1 cellular context compared by ENCODE assay signal in the genomic region with DNA sequence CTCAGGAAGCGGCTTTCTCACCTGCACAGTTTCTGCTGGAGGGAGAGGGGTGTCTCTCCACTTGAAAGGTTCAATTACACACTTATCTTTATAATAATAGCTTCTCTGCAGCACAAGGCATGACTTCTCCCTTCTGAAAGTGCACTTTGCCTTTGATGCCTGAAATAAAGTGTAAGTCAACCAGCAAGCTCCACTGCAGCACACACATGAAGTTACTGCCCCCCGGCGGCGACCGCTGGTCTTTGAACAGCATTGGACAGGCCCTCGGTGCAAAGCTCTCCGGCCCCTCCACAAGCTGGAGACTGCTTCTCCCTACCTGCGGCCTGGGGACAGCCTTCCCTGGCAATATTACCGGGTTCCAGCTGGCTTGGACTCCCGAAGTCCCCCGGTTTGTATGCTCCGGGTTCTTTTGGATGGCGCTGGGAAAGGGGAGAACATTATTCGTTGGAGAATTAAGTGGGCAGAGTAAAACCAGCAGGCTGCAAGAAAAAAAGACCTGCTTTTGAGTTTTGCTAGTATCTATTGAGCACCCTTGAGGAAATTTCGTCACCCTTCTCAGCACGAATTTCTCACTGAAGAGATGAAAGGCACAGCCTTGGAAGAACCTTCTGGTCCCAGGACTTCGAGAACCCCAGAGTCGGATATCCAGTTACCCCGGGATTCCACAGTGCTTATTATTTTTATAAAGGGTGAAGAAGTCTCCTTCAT.
TF ChIP-seq lines count a peak whose summit lies in the region.

No MANE protein-coding gene starts in this region.

TF ChIP-seq in HepG2, 621 proteins besides CTCF, POLR2A, EP300 and RAD21 (continued from another document and continues in another):
- TF ChIP-seq, protein P1, sequence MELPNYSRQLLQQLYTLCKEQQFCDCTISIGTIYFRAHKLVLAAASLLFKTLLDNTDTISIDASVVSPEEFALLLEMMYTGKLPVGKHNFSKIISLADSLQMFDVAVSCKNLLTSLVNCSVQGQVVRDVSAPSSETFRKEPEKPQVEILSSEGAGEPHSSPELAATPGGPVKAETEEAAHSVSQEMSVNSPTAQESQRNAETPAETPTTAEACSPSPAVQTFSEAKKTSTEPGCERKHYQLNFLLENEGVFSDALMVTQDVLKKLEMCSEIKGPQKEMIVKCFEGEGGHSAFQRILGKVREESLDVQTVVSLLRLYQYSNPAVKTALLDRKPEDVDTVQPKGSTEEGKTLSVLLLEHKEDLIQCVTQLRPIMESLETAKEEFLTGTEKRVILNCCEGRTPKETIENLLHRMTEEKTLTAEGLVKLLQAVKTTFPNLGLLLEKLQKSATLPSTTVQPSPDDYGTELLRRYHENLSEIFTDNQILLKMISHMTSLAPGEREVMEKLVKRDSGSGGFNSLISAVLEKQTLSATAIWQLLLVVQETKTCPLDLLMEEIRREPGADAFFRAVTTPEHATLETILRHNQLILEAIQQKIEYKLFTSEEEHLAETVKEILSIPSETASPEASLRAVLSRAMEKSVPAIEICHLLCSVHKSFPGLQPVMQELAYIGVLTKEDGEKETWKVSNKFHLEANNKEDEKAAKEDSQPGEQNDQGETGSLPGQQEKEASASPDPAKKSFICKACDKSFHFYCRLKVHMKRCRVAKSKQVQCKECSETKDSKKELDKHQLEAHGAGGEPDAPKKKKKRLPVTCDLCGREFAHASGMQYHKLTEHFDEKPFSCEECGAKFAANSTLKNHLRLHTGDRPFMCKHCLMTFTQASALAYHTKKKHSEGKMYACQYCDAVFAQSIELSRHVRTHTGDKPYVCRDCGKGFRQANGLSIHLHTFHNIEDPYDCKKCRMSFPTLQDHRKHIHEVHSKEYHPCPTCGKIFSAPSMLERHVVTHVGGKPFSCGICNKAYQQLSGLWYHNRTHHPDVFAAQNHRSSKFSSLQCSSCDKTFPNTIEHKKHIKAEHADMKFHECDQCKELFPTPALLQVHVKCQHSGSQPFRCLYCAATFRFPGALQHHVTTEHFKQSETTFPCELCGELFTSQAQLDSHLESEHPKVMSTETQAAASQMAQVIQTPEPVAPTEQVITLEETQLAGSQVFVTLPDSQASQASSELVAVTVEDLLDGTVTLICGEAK (IDR thresholded peaks at IDR 0.05), result no peak
- TF ChIP-seq, protein P1 (CRISPR knock-in tag; IDR thresholded peaks at IDR 0.05), result no peak
- TF ChIP-seq MZF1 (CRISPR knock-in tag; IDR thresholded peaks at IDR 0.05; ENCODE audit: borderline replicate concordance), result no peak
- TF ChIP-seq SCMH1 (CRISPR knock-in tag; IDR thresholded peaks at IDR 0.05; ENCODE audit: borderline replicate concordance), result no peak
- no peak for TF ChIP-seq MTA3 (CRISPR knock-in tag; IDR thresholded peaks at IDR 0.05)
- no peak for TF ChIP-seq HOXA9 (CRISPR knock-in tag; IDR thresholded peaks at IDR 0.05; ENCODE audit: borderline replicate concordance)
- TF ChIP-seq, protein P2, sequence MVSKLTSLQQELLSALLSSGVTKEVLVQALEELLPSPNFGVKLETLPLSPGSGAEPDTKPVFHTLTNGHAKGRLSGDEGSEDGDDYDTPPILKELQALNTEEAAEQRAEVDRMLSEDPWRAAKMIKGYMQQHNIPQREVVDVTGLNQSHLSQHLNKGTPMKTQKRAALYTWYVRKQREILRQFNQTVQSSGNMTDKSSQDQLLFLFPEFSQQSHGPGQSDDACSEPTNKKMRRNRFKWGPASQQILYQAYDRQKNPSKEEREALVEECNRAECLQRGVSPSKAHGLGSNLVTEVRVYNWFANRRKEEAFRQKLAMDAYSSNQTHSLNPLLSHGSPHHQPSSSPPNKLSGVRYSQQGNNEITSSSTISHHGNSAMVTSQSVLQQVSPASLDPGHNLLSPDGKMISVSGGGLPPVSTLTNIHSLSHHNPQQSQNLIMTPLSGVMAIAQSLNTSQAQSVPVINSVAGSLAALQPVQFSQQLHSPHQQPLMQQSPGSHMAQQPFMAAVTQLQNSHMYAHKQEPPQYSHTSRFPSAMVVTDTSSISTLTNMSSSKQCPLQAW (CRISPR knock-in tag; IDR thresholded peaks at IDR 0.05), result 0 out of 2 replicates have a peak, but pooled peaks have one; percentile 32
- no peak for TF ChIP-seq GATAD1 (CRISPR knock-in tag; IDR thresholded peaks at IDR 0.05)
- TF ChIP-seq AKAP8 (CRISPR knock-in tag; IDR thresholded peaks at IDR 0.05), result no peak
- TF ChIP-seq IRX3 (CRISPR knock-in tag; IDR thresholded peaks at IDR 0.05; ENCODE audit: borderline replicate concordance, low read depth), result no peak
- TF ChIP-seq, protein P3, sequence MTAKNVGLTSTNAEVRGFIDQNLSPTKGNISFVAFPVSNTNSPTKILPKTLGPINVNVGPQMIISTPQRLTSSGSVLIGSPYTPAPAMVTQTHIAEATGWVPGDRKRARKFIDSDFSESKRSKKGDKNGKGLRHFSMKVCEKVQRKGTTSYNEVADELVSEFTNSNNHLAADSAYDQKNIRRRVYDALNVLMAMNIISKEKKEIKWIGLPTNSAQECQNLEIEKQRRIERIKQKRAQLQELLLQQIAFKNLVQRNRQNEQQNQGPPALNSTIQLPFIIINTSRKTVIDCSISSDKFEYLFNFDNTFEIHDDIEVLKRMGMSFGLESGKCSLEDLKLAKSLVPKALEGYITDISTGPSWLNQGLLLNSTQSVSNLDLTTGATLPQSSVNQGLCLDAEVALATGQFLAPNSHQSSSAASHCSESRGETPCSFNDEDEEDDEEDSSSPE (CRISPR knock-in tag; IDR thresholded peaks at IDR 0.05), result no peak
- no peak for TF ChIP-seq NR2F1 (CRISPR knock-in tag; IDR thresholded peaks at IDR 0.05)
- no peak for TF ChIP-seq ATAD3A (CRISPR knock-in tag; IDR thresholded peaks at IDR 0.05)
- TF ChIP-seq, protein P4, sequence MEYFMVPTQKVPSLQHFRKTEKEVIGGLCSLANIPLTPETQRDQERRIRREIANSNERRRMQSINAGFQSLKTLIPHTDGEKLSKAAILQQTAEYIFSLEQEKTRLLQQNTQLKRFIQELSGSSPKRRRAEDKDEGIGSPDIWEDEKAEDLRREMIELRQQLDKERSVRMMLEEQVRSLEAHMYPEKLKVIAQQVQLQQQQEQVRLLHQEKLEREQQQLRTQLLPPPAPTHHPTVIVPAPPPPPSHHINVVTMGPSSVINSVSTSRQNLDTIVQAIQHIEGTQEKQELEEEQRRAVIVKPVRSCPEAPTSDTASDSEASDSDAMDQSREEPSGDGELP (IDR thresholded peaks at IDR 0.05; ENCODE audit: borderline replicate concordance, low read depth), result peak; percentile 26; the same call in 1 of the 2 replicates
- TF ChIP-seq, protein P5, sequence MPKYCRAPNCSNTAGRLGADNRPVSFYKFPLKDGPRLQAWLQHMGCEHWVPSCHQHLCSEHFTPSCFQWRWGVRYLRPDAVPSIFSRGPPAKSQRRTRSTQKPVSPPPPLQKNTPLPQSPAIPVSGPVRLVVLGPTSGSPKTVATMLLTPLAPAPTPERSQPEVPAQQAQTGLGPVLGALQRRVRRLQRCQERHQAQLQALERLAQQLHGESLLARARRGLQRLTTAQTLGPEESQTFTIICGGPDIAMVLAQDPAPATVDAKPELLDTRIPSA (CRISPR knock-in tag; IDR thresholded peaks at IDR 0.05; ENCODE audit: borderline replicate concordance), result no peak
- TF ChIP-seq, protein P6, sequence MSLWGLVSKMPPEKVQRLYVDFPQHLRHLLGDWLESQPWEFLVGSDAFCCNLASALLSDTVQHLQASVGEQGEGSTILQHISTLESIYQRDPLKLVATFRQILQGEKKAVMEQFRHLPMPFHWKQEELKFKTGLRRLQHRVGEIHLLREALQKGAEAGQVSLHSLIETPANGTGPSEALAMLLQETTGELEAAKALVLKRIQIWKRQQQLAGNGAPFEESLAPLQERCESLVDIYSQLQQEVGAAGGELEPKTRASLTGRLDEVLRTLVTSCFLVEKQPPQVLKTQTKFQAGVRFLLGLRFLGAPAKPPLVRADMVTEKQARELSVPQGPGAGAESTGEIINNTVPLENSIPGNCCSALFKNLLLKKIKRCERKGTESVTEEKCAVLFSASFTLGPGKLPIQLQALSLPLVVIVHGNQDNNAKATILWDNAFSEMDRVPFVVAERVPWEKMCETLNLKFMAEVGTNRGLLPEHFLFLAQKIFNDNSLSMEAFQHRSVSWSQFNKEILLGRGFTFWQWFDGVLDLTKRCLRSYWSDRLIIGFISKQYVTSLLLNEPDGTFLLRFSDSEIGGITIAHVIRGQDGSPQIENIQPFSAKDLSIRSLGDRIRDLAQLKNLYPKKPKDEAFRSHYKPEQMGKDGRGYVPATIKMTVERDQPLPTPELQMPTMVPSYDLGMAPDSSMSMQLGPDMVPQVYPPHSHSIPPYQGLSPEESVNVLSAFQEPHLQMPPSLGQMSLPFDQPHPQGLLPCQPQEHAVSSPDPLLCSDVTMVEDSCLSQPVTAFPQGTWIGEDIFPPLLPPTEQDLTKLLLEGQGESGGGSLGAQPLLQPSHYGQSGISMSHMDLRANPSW (CRISPR knock-in tag; IDR thresholded peaks at IDR 0.05; ENCODE audit: borderline replicate concordance), result no peak
- TF ChIP-seq ZNF232 (CRISPR knock-in tag; IDR thresholded peaks at IDR 0.05; ENCODE audit: borderline replicate concordance), result no peak
- peak; percentile 11; the same call in 1 of the 2 replicates for TF ChIP-seq ETV5 (CRISPR knock-in tag; IDR thresholded peaks at IDR 0.05; ENCODE audit: borderline replicate concordance)
- TF ChIP-seq KDM5B (CRISPR knock-in tag; IDR thresholded peaks at IDR 0.05; ENCODE audit: borderline replicate concordance), result no peak
- TF ChIP-seq, protein P7, sequence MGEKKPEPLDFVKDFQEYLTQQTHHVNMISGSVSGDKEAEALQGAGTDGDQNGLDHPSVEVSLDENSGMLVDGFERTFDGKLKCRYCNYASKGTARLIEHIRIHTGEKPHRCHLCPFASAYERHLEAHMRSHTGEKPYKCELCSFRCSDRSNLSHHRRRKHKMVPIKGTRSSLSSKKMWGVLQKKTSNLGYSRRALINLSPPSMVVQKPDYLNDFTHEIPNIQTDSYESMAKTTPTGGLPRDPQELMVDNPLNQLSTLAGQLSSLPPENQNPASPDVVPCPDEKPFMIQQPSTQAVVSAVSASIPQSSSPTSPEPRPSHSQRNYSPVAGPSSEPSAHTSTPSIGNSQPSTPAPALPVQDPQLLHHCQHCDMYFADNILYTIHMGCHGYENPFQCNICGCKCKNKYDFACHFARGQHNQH (CRISPR knock-in tag; IDR thresholded peaks at IDR 0.05), result 0 out of 2 replicates have a peak, but pooled peaks have one; percentile 27
- TF ChIP-seq ZNF788 (CRISPR knock-in tag; IDR thresholded peaks at IDR 0.05; ENCODE audit: borderline replicate concordance), result no peak
- no peak for TF ChIP-seq RFXANK (CRISPR knock-in tag; IDR thresholded peaks at IDR 0.05)
- TF ChIP-seq, protein P8, sequence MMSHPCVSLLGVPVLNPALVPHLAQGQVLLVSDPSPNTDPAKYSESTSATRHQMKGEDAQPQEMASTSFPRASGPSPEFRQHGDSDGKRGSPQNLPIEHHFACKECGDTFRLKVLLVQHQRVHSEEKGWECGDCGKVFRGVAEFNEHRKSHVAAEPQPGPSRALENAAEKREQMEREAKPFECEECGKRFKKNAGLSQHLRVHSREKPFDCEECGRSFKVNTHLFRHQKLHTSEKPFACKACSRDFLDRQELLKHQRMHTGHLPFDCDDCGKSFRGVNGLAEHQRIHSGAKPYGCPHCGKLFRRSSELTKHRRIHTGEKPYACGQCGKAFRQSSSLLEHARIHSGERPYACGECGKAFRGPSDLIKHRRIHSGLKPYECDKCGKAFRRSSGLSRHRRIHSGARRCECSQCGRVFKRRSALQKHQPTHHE (CRISPR knock-in tag; IDR thresholded peaks at IDR 0.05; ENCODE audit: borderline replicate concordance), result no peak
- no peak for TF ChIP-seq CAMTA2 (CRISPR knock-in tag; IDR thresholded peaks at IDR 0.05; ENCODE audit: borderline replicate concordance)
- TF ChIP-seq, protein P9, sequence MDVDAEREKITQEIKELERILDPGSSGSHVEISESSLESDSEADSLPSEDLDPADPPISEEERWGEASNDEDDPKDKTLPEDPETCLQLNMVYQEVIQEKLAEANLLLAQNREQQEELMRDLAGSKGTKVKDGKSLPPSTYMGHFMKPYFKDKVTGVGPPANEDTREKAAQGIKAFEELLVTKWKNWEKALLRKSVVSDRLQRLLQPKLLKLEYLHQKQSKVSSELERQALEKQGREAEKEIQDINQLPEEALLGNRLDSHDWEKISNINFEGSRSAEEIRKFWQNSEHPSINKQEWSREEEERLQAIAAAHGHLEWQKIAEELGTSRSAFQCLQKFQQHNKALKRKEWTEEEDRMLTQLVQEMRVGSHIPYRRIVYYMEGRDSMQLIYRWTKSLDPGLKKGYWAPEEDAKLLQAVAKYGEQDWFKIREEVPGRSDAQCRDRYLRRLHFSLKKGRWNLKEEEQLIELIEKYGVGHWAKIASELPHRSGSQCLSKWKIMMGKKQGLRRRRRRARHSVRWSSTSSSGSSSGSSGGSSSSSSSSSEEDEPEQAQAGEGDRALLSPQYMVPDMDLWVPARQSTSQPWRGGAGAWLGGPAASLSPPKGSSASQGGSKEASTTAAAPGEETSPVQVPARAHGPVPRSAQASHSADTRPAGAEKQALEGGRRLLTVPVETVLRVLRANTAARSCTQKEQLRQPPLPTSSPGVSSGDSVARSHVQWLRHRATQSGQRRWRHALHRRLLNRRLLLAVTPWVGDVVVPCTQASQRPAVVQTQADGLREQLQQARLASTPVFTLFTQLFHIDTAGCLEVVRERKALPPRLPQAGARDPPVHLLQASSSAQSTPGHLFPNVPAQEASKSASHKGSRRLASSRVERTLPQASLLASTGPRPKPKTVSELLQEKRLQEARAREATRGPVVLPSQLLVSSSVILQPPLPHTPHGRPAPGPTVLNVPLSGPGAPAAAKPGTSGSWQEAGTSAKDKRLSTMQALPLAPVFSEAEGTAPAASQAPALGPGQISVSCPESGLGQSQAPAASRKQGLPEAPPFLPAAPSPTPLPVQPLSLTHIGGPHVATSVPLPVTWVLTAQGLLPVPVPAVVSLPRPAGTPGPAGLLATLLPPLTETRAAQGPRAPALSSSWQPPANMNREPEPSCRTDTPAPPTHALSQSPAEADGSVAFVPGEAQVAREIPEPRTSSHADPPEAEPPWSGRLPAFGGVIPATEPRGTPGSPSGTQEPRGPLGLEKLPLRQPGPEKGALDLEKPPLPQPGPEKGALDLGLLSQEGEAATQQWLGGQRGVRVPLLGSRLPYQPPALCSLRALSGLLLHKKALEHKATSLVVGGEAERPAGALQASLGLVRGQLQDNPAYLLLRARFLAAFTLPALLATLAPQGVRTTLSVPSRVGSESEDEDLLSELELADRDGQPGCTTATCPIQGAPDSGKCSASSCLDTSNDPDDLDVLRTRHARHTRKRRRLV (CRISPR knock-in tag; IDR thresholded peaks at IDR 0.05), result no peak
- no peak for TF ChIP-seq HHEX (CRISPR knock-in tag; IDR thresholded peaks at IDR 0.05)
